In the genomic region with DNA sequence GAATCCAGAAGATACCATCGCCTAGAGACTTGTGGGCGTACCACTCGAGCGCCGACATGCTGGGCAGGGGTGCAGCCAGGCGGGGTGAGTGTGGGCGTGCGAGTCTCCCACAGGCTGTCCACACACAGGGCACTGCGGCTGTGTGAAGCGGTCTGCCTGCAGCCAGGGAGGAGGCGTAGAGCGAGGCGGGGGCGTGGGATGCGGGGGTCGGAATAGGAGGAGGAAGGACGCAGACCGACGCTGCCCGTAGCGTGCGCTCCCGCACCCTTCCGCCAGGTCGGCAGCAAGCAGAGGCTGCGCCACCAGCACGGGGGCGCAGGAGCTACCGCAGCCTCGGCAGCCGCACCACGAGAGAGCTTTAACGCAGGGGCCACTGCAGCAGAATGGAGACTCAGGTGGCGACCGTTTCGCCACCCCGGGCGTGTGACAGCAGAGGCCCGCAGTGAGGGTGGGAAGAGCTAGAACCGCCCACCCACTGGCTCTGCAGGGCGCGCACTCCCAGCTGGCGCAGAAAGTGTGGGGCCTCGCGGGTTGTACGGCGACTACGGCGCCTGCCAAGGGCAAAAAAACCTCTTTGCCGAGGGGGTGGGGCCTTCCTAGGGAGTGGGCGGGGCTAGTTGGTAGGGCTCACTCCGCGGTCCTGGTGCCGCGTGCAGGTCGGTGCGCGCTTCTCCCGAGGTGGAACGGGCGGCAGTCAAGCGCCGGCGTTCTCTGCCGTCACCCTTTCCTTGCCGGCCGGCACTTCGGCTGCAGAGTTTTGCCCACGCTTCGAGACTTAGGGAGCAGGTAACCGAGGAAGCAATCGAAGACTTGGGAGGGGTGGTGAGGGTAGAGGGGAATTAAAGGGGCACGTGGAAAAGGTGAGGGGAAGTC, we compare ENCODE assay signal across 1 cellular context.
A peak's percentile ranks its signal among the peaks of the same experiment; 100 is the strongest.
TF ChIP-seq lines count a peak whose summit lies in the region.

A gene (minus strand): TSS at position 537 of the 873 bp plus-strand sequence. CDS start 479 bp downstream, at position 58.
A gene with protein sequence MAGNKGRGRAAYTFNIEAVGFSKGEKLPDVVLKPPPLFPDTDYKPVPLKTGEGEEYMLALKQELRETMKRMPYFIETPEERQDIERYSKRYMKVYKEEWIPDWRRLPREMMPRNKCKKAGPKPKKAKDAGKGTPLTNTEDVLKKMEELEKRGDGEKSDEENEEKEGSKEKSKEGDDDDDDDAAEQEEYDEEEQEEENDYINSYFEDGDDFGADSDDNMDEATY (plus strand): TSS at position 630 of the 873 bp plus-strand sequence. CDS start 10,704 bp downstream, outside the sequence.

TF ChIP-seq in HepG2, 621 proteins besides CTCF, POLR2A, EP300 and RAD21 (continued from another document and continues in another):
- TF ChIP-seq, protein P1, sequence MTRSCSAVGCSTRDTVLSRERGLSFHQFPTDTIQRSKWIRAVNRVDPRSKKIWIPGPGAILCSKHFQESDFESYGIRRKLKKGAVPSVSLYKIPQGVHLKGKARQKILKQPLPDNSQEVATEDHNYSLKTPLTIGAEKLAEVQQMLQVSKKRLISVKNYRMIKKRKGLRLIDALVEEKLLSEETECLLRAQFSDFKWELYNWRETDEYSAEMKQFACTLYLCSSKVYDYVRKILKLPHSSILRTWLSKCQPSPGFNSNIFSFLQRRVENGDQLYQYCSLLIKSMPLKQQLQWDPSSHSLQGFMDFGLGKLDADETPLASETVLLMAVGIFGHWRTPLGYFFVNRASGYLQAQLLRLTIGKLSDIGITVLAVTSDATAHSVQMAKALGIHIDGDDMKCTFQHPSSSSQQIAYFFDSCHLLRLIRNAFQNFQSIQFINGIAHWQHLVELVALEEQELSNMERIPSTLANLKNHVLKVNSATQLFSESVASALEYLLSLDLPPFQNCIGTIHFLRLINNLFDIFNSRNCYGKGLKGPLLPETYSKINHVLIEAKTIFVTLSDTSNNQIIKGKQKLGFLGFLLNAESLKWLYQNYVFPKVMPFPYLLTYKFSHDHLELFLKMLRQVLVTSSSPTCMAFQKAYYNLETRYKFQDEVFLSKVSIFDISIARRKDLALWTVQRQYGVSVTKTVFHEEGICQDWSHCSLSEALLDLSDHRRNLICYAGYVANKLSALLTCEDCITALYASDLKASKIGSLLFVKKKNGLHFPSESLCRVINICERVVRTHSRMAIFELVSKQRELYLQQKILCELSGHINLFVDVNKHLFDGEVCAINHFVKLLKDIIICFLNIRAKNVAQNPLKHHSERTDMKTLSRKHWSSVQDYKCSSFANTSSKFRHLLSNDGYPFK (CRISPR knock-in tag; IDR thresholded peaks at IDR 0.05; ENCODE audit: borderline replicate concordance) = peak; percentile 84; the same call in 1 of the 2 replicates
- TF ChIP-seq MBNL3 (CRISPR knock-in tag; conservative IDR thresholded peaks at IDR 0.05) (no peak), NKX3-1 (CRISPR knock-in tag; IDR thresholded peaks at IDR 0.05) (no peak; the same call in 1 of the 2 replicates), SMAD9 (CRISPR knock-in tag; IDR thresholded peaks at IDR 0.05) (0 out of 2 replicates have a peak, but pooled peaks have one; percentile 42), RBFOX2 (IDR thresholded peaks at IDR 0.05; ENCODE audit: low read depth, low read length) (peak; percentile 93), SOX6 (IDR thresholded peaks at IDR 0.05) (no peak), SOX6 (CRISPR knock-in tag; IDR thresholded peaks at IDR 0.05) (peak; percentile 87), ZSCAN29 (CRISPR knock-in tag; conservative IDR thresholded peaks at IDR 0.05) (no peak; the same call in 1 of the 2 replicates), ZNF484 (CRISPR knock-in tag; IDR thresholded peaks at IDR 0.05; ENCODE audit: borderline replicate concordance, low read depth) (peak; percentile 81; the same call in 1 of the 2 replicates), ZNF33A (CRISPR knock-in tag; IDR thresholded peaks at IDR 0.05; ENCODE audit: borderline replicate concordance) (no peak), ZNF350 (CRISPR knock-in tag; IDR thresholded peaks at IDR 0.05; ENCODE audit: borderline replicate concordance, low read depth) (peak; percentile 94), ZNF253 (CRISPR knock-in tag; IDR thresholded peaks at IDR 0.05; ENCODE audit: borderline replicate concordance) (no peak), ZNF567 (CRISPR knock-in tag; IDR thresholded peaks at IDR 0.05; ENCODE audit: borderline replicate concordance) (no peak), ZNF564 (CRISPR knock-in tag; IDR thresholded peaks at IDR 0.05) (peak; percentile 98), SRSF1 (optimal IDR thresholded peaks at IDR 0.05; ENCODE audit: low read depth, low read length) (peak; percentile 36), TBX3 (IDR thresholded peaks at IDR 0.05; ENCODE audit: borderline replicate concordance) (peak; percentile 48; the same call in 1 of the 2 replicates), ZNF337 (CRISPR knock-in tag; IDR thresholded peaks at IDR 0.05; ENCODE audit: borderline replicate concordance, low read depth) (peak; percentile 74; the same call in 1 of the 2 replicates), HOXA3 (CRISPR knock-in tag; IDR thresholded peaks at IDR 0.05) (peak; percentile 84), ZMYM3 (CRISPR knock-in tag; IDR thresholded peaks at IDR 0.05) (peak; percentile 5; the same call in 1 of the 2 replicates), HMG20A (CRISPR knock-in tag; IDR thresholded peaks at IDR 0.05; ENCODE audit: borderline replicate concordance) (peak; percentile 41; the same call in 1 of the 2 replicates), SATB2 (CRISPR knock-in tag; IDR thresholded peaks at IDR 0.05) (peak; percentile 41; the same call in 1 of the 2 replicates), ZNF790 (CRISPR knock-in tag; IDR thresholded peaks at IDR 0.05; ENCODE audit: borderline replicate concordance) (peak; percentile 92), TEAD3 (CRISPR knock-in tag; optimal IDR thresholded peaks at IDR 0.05; ENCODE audit: borderline replicate concordance) (peak; percentile 8), ZC3H4 (CRISPR knock-in tag; IDR thresholded peaks at IDR 0.05; ENCODE audit: borderline replicate concordance) (no peak), KLF6 (CRISPR knock-in tag; IDR thresholded peaks at IDR 0.05) (peak; percentile 72), SPEN (CRISPR knock-in tag; IDR thresholded peaks at IDR 0.05; ENCODE audit: low read depth) (peak; percentile 83; the same call in 1 of the 2 replicates)
- TF ChIP-seq, protein P2, sequence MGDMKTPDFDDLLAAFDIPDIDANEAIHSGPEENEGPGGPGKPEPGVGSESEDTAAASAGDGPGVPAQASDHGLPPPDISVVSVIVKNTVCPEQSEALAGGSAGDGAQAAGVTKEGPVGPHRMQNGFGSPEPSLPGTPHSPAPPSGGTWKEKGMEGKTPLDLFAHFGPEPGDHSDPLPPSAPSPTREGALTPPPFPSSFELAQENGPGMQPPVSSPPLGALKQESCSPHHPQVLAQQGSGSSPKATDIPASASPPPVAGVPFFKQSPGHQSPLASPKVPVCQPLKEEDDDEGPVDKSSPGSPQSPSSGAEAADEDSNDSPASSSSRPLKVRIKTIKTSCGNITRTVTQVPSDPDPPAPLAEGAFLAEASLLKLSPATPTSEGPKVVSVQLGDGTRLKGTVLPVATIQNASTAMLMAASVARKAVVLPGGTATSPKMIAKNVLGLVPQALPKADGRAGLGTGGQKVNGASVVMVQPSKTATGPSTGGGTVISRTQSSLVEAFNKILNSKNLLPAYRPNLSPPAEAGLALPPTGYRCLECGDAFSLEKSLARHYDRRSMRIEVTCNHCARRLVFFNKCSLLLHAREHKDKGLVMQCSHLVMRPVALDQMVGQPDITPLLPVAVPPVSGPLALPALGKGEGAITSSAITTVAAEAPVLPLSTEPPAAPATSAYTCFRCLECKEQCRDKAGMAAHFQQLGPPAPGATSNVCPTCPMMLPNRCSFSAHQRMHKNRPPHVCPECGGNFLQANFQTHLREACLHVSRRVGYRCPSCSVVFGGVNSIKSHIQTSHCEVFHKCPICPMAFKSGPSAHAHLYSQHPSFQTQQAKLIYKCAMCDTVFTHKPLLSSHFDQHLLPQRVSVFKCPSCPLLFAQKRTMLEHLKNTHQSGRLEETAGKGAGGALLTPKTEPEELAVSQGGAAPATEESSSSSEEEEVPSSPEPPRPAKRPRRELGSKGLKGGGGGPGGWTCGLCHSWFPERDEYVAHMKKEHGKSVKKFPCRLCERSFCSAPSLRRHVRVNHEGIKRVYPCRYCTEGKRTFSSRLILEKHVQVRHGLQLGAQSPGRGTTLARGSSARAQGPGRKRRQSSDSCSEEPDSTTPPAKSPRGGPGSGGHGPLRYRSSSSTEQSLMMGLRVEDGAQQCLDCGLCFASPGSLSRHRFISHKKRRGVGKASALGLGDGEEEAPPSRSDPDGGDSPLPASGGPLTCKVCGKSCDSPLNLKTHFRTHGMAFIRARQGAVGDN (CRISPR knock-in tag; IDR thresholded peaks at IDR 0.05) = peak; percentile 95
- TF ChIP-seq, protein P3, sequence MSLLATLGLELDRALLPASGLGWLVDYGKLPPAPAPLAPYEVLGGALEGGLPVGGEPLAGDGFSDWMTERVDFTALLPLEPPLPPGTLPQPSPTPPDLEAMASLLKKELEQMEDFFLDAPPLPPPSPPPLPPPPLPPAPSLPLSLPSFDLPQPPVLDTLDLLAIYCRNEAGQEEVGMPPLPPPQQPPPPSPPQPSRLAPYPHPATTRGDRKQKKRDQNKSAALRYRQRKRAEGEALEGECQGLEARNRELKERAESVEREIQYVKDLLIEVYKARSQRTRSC (CRISPR knock-in tag; IDR thresholded peaks at IDR 0.05; ENCODE audit: low read depth) = no peak
- TF ChIP-seq, protein P4, sequence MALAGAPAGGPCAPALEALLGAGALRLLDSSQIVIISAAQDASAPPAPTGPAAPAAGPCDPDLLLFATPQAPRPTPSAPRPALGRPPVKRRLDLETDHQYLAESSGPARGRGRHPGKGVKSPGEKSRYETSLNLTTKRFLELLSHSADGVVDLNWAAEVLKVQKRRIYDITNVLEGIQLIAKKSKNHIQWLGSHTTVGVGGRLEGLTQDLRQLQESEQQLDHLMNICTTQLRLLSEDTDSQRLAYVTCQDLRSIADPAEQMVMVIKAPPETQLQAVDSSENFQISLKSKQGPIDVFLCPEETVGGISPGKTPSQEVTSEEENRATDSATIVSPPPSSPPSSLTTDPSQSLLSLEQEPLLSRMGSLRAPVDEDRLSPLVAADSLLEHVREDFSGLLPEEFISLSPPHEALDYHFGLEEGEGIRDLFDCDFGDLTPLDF (CRISPR knock-in tag; IDR thresholded peaks at IDR 0.05) = peak; percentile 84
- TF ChIP-seq, protein P5, sequence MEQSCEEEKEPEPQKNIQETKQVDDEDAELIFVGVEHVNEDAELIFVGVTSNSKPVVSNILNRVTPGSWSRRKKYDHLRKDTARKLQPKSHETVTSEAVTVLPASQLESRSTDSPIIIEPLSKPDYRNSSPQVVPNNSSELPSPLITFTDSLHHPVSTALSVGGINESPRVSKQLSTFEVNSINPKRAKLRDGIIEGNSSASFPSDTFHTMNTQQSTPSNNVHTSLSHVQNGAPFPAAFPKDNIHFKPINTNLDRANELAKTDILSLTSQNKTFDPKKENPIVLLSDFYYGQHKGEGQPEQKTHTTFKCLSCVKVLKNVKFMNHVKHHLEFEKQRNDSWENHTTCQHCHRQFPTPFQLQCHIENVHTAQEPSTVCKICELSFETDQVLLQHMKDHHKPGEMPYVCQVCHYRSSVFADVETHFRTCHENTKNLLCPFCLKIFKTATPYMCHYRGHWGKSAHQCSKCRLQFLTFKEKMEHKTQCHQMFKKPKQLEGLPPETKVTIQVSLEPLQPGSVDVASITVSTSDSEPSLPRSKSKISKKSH (CRISPR knock-in tag; IDR thresholded peaks at IDR 0.05; ENCODE audit: borderline replicate concordance) = peak; percentile 2
- TF ChIP-seq, protein P6, sequence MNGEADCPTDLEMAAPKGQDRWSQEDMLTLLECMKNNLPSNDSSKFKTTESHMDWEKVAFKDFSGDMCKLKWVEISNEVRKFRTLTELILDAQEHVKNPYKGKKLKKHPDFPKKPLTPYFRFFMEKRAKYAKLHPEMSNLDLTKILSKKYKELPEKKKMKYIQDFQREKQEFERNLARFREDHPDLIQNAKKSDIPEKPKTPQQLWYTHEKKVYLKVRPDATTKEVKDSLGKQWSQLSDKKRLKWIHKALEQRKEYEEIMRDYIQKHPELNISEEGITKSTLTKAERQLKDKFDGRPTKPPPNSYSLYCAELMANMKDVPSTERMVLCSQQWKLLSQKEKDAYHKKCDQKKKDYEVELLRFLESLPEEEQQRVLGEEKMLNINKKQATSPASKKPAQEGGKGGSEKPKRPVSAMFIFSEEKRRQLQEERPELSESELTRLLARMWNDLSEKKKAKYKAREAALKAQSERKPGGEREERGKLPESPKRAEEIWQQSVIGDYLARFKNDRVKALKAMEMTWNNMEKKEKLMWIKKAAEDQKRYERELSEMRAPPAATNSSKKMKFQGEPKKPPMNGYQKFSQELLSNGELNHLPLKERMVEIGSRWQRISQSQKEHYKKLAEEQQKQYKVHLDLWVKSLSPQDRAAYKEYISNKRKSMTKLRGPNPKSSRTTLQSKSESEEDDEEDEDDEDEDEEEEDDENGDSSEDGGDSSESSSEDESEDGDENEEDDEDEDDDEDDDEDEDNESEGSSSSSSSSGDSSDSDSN (CRISPR knock-in tag; IDR thresholded peaks at IDR 0.05) = peak; percentile 94
- TF ChIP-seq, protein P7, sequence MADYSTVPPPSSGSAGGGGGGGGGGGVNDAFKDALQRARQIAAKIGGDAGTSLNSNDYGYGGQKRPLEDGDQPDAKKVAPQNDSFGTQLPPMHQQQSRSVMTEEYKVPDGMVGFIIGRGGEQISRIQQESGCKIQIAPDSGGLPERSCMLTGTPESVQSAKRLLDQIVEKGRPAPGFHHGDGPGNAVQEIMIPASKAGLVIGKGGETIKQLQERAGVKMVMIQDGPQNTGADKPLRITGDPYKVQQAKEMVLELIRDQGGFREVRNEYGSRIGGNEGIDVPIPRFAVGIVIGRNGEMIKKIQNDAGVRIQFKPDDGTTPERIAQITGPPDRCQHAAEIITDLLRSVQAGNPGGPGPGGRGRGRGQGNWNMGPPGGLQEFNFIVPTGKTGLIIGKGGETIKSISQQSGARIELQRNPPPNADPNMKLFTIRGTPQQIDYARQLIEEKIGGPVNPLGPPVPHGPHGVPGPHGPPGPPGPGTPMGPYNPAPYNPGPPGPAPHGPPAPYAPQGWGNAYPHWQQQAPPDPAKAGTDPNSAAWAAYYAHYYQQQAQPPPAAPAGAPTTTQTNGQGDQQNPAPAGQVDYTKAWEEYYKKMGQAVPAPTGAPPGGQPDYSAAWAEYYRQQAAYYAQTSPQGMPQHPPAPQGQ (CRISPR knock-in tag; IDR thresholded peaks at IDR 0.05; ENCODE audit: borderline replicate concordance) = 0 out of 2 replicates have a peak, but pooled peaks have one; percentile 32
